In genomic region chr19:37564624-37565369, GRCh38 we compare ENCODE assay signal across 31 cellular contexts. TPM values are rescaled to one million over a fixed set of nuclear protein-coding genes. Genes with fewer than 3 reads are reported as not detected.
DNase-seq lines count a peak whose midpoint lies in the region; ATAC-seq, FAIRE-seq and TF ChIP-seq lines count a peak whose summit lies in the region.
"Had no signal": no experiment of that assay in that cellular context is flagged by ENCODE, and none has a peak within 500 bp of the region (broad histone marks: within the 10 kb centered on the region; RNA-seq: fewer than 3 reads in every experiment).

No MANE protein-coding gene starts in this region.

- H2BK12ac ChIP-seq in H1 (ENCODE audit: low read depth, low read length) = no peak overlapping the region

- POLR2A ChIA-PET in H1 (lab: Charles Lee; ENCODE audit: partially characterized antibody) = no interaction called here

- no peak overlapping the region for H2BK120ac ChIP-seq in H1 (replicated peaks; ENCODE audit: low read depth, low read length)

- H3K36me3 ChIP-seq in H1 (ENCODE audit: control insufficient read depth in 2 of 4, insufficient read depth in 4 of 4, low read length in 3 of 4) (peaks cover 0 to 27% (median 10%) of the 10 kb centered on the region in 4 experiments; a peak in 6 of 8 replicates), small intestine (ENCODE audit: control insufficient read depth in 2 of 2, insufficient read depth in 2 of 2, low read length in 2 of 2) (peaks cover 6 to 13% of the 10 kb centered on the region in 2 donors), uterus (peaks cover 0 to 6% of the 10 kb centered on the region in 2 donors), pancreas (peaks cover 0 to 22% (median 11%) of the 10 kb centered on the region in 3 donors)
- H3K36me3 ChIP-seq: HAP-1 had no signal

- DNase-seq in H54 (ENCODE audit: insufficient read length, low spot score) (no peak), OCI-M1 (lab: John Stamatoyannopoulos, UW) (peak; percentile 32), H1 (ENCODE audit: low read depth in 1 of 2, low spot score in 2 of 2) (no peak), myocyte (ENCODE audit: low read depth) (peak; percentile 1), small intestine (no peak), HuH-7 (ENCODE audit: low spot score) (no peak), uterus (no peak), pancreas (no peak)
- DNase-seq: activated CD4-positive, alpha-beta T cell treated with anti-CD3 and anti-CD28 coated beads for 4 hours; activated gamma-delta T cell; activated naive CD8-positive, alpha-beta T cell treated with anti-CD3 and anti-CD28 coated beads, Interleukin-2, amount 10 ng/mL, durations not matched to agents 7 days and 5 days; activated T-cell treated with anti-CD3 and anti-CD28 coated beads, Interleukin-2, amount 50 U/mL, for 1 hour; EL; erythroblast; head of caudate nucleus; NCI-H1436 treated with DMSO at 0.1 percent for 48 hours; NCI-H2171; NCI-H524; SHP77; sigmoid colon; stimulated activated CD4-positive, alpha-beta T cell treated with anti-CD3 and anti-CD28 coated beads, Interleukin-15, amount 100 ng/mL, for 24 hours; stimulated activated naive CD4-positive, alpha-beta T cell; testis had no signal

- no peak overlapping the region for H3K4me2 ChIP-seq in H1 (ENCODE audit: insufficient read depth in 1 of 2, low read depth in 2 of 2, low read length in 2 of 2)
- H3K4me2 ChIP-seq: neural progenitor cell had no signal

- peaks cover 74 to 82% of the 10 kb centered on the region in 2 experiments for H3K9me3 ChIP-seq in H1 (ENCODE audit: insufficient read depth in 2 of 2, low read depth in 1 of 2, low read length in 1 of 2)
- H3K9me3 ChIP-seq in small intestine (ENCODE audit: control insufficient read depth, low read depth) = peaks cover 4% of the 10 kb centered on the region
- peaks cover 16 to 35% of the 10 kb centered on the region in 2 donors for H3K9me3 ChIP-seq in uterus
- H3K9me3 ChIP-seq in pancreas = peaks cover 3 to 18% (median 10%) of the 10 kb centered on the region in 4 donors
- H3K9me3 ChIP-seq: testis had no signal

- no peak for ATAC-seq in pancreas
- ATAC-seq: Panc1 had no signal

- H2BK15ac ChIP-seq in H1 (ENCODE audit: low read length) = no peak overlapping the region

- no peak overlapping the region for H2BK20ac ChIP-seq in H1 (ENCODE audit: low read length)

- no peak overlapping the region for H4K91ac ChIP-seq in H1 (replicated peaks; ENCODE audit: insufficient read length, low read length)

- H3K4me1 ChIP-seq in H1 (replicated peaks in 1 of 4; ENCODE audit: control insufficient read depth in 3 of 4, insufficient read depth in 4 of 4, low read length in 3 of 4) (no peaks in the 10 kb centered on the region), small intestine (ENCODE audit: control insufficient read depth in 2 of 2, insufficient read depth in 1 of 2, low read depth in 1 of 2, low read length in 1 of 2) (no peaks in the 10 kb centered on the region), uterus (no peaks in the 10 kb centered on the region), pancreas (no peaks in the 10 kb centered on the region)
- H3K4me1 ChIP-seq: HAP-1, neural progenitor cell, sigmoid colon, testis had no signal

- TF ChIP-seq RAD21 in H1 (IDR thresholded peaks at IDR 0.05 in 1 of 2, conservative IDR thresholded peaks at IDR 0.05 in 1 of 2; ENCODE audit: low read depth in 2 of 2, low read length in 2 of 2) = no peak

- no peak overlapping the region for H3K9ac ChIP-seq in H1 (replicated peaks in 1 of 4; ENCODE audit: extremely low read depth in 1 of 4, low read depth in 3 of 4, low read length in 3 of 4)
- H3K9ac ChIP-seq: neural progenitor cell had no signal

- FAIRE-seq in H54 (lab: Jason Lieb, UNC) (peak; percentile 69), H1 (lab: Jason Lieb, UNC) (no peak), small intestine (lab: Jason Lieb, UNC) (no peak), pancreas (lab: Jason Lieb, UNC) (no peak)
- FAIRE-seq: D721Med, GM12892 had no signal

- no peak overlapping the region for H2AK5ac ChIP-seq in H1 (ENCODE audit: low read depth, low read length)

- no peaks in the 10 kb centered on the region for H4K20me1 ChIP-seq in H1 (replicated peaks in 1 of 2; ENCODE audit: control insufficient read depth in 1 of 2, insufficient read depth in 2 of 2, low read length in 2 of 2)

- H3K27ac ChIP-seq in H1 (ENCODE audit: low read depth, low read length) (no peak overlapping the region), small intestine (ENCODE audit: low read depth in 1 of 2, low read length in 1 of 2) (no peak overlapping the region), uterus (no peak overlapping the region), pancreas (no peak overlapping the region)
- H3K27ac ChIP-seq: neural progenitor cell, sigmoid colon, testis had no signal

- no peak overlapping the region for H3K4ac ChIP-seq in H1 (replicated peaks; ENCODE audit: insufficient read length, low read depth, low read length)

- no peak overlapping the region; the same call in 1 of the 2 replicates for H4K8ac ChIP-seq in H1 (ENCODE audit: extremely low read depth, insufficient read depth, low read length)

- H3K4me3 ChIP-seq in H1 (ENCODE audit: extremely low read depth in 1 of 4, insufficient read depth in 2 of 4, low read depth in 3 of 4, low read length in 4 of 4) = peak overlapping the region in 1 of 4 experiments; percentile 12; a peak in 2 of 8 replicates
- H3K4me3 ChIP-seq in small intestine (ENCODE audit: low read depth in 1 of 2, low read length in 2 of 2) = no peak overlapping the region
- H3K4me3 ChIP-seq in uterus = no peak overlapping the region
- no peak overlapping the region for H3K4me3 ChIP-seq in pancreas
- H3K4me3 ChIP-seq: HAP-1, lung, neural progenitor cell, sigmoid colon, testis had no signal

- no peaks in the 10 kb centered on the region for H3K79me1 ChIP-seq in H1 (ENCODE audit: low read depth, low read length)

- H3K18ac ChIP-seq in H1 (ENCODE audit: extremely low read depth, low read length) = no peak overlapping the region

- TF ChIP-seq EP300 in H1 (IDR thresholded peaks at IDR 0.05; ENCODE audit: borderline replicate concordance in 1 of 2, low read depth in 2 of 2, low read length in 2 of 2) = no peak

- H3K56ac ChIP-seq in H1 (replicated peaks; ENCODE audit: insufficient read length, low read depth, low read length) = no peak overlapping the region

- H3K79me2 ChIP-seq in H1 (ENCODE audit: control insufficient read depth in 1 of 2, insufficient read depth in 2 of 2, low read length in 2 of 2) = no peaks in the 10 kb centered on the region

- H2BK5ac ChIP-seq in H1 (ENCODE audit: low read depth, low read length) = no peak overlapping the region

- no peak overlapping the region for H3K23ac ChIP-seq in H1 (ENCODE audit: insufficient read length)

- no peak for TF ChIP-seq CTCF in H1 (IDR thresholded peaks at IDR 0.05; ENCODE audit: control extremely low read depth in 1 of 3, insufficient read depth in 1 of 3, low read depth in 1 of 3, low read length in 3 of 3)
- no peak for TF ChIP-seq CTCF in uterus (IDR thresholded peaks at IDR 0.05)
- no peak for TF ChIP-seq CTCF in pancreas (IDR thresholded peaks at IDR 0.05)

- H3K27me3 ChIP-seq in H1 (replicated peaks in 1 of 4; ENCODE audit: control insufficient read depth in 3 of 4, extremely low read depth in 1 of 4, insufficient read depth in 3 of 4, low read length in 3 of 4) (no peaks in the 10 kb centered on the region), small intestine (ENCODE audit: control insufficient read depth in 2 of 2, insufficient read depth in 2 of 2, low read length in 2 of 2) (no peaks in the 10 kb centered on the region), uterus (no peaks in the 10 kb centered on the region), pancreas (no peaks in the 10 kb centered on the region)
- H3K27me3 ChIP-seq: neural progenitor cell, sigmoid colon, testis had no signal

- WGBS in H1 (ENCODE audit: extremely low coverage in 1 of 2, insufficient coverage in 1 of 2, insufficient read length in 1 of 2, insufficient replicate concordance in 2 of 2, low coverage in 1 of 2, low lambda C conversion rate in 2 of 2, missing lambda C conversion rate in 1 of 2), 2 experiments = 84% methylated on average over 7 of the region's 7 CpGs; no CpG with 5 or more reads in 1 of the 2 experiments
- WGBS in small intestine, 3 donors = 92 to 95% (median 94%) methylated on average over 7 of the region's 7 CpGs
- 90 to 95% methylated on average over 7 of the region's 7 CpGs for WGBS in pancreas, 2 donors

- intact Hi-C loops in uterus (cut with DNase I; ENCODE audit: low total_unique reads) (no loop called here), pancreas (cut with DNase I) (no loop called here)

- H2AFZ ChIP-seq in H1 (ENCODE audit: low read length) = no peak overlapping the region
- H2AFZ ChIP-seq: neural progenitor cell had no signal

- no peak overlapping the region for H4K5ac ChIP-seq in H1 (ENCODE audit: insufficient read length, low read depth, low read length)

- no peak for TF ChIP-seq POLR2A in H54 (IDR thresholded peaks at IDR 0.05; ENCODE audit: low read depth, low read length)
- TF ChIP-seq POLR2A in H1 (IDR thresholded peaks at IDR 0.05; ENCODE audit: control extremely low read depth in 1 of 2, low read depth in 2 of 2, low read length in 2 of 2) = no peak
- no peak for TF ChIP-seq POLR2A in uterus (IDR thresholded peaks at IDR 0.05)

- no peaks in the 10 kb centered on the region for H3K23me2 ChIP-seq in H1 (ENCODE audit: low read depth, low read length)

- no peak overlapping the region for H3K14ac ChIP-seq in H1 (ENCODE audit: insufficient read length)

- CTCF ChIA-PET in H1 (lab: Charles Lee; ENCODE audit: partially characterized antibody) = no interaction called here

RNA-seq across cellular contexts. Expression of gene ZNF571, which starts 29.8 kb away (rescaled TPM):
- total RNA-seq in H1 (2021; fragmentation: NEBNext Ultra II Directional; extraction: Animal tissue kit (Norgen Biotek cat#: 25700)) = 3.9 and 6.4 TPM in 2 replicates
- polyA plus RNA-seq in H1 (2011; rRNA removed) = 1.0 and 1.8 TPM in 2 replicates
- 1.4 TPM for polyA plus RNA-seq in H1 (2011; cell fraction: cytosol; rRNA removed)
- polyA plus RNA-seq in H1 (2011; cell fraction: nucleus; rRNA removed) = 1.5 TPM
- polyA plus RNA-seq in H1 (2012, experiment 1 of 2) = 1.9 to 3.5 TPM (median 2.7 TPM) in 4 replicates
- polyA plus RNA-seq in H1 (2012, experiment 2 of 2) = 0.28 TPM
- polyA plus RNA-seq in H1 (2013, experiment 1 of 2) = 2.4 TPM
- 2.3 TPM for polyA plus RNA-seq in H1 (2013, experiment 2 of 2)
- 4.0 and 4.6 TPM in 2 replicates for polyA minus RNA-seq in H1 (2011; rRNA and poly(A)+ RNA removed)
- polyA minus RNA-seq in H1 (2011; cell fraction: cytosol; rRNA and poly(A)+ RNA removed) = 2.3 TPM
- polyA minus RNA-seq in H1 (2011; cell fraction: nucleus; rRNA and poly(A)+ RNA removed) = 7.5 TPM
- total RNA-seq in myocyte = 4.4 and 4.8 TPM in 2 replicates
- polyA plus RNA-seq in myocyte (2012) = 1.7 TPM
- 1 to 10 TPM in 2 of 3 donors, under 1 TPM in 1; 0.89 to 1.6 (median 1.4) TPM for polyA plus RNA-seq in small intestine
- total RNA-seq in uterus = 10 to 100 TPM in 2 of 4 donors, 1 to 10 TPM in 2; 7.2 to 16.4 (median 11.4) TPM
- 1 to 10 TPM; 1.1 to 4.3 (median 2.1) TPM for total RNA-seq in pancreas
- polyA plus RNA-seq in pancreas = 1 to 10 TPM; 1.8 to 2.8 TPM

RNA-seq across cellular contexts. Expression of gene ZNF540, which starts 29.9 kb away (rescaled TPM):
- total RNA-seq in H1 (2021; fragmentation: NEBNext Ultra II Directional; extraction: Animal tissue kit (Norgen Biotek cat#: 25700)) = 0.17 and 0.21 TPM in 2 replicates
- polyA plus RNA-seq in H1 (2011; rRNA removed) (0.15 TPM in 1 of 2 replicates, not detected in the other), small intestine (1 to 10 TPM; 1.1 to 1.8 (median 1.6) TPM), pancreas (1 to 10 TPM; 3.1 to 5.5 TPM)
- polyA plus RNA-seq in H1 (2011; cell fraction: cytosol; rRNA removed) = 0.19 TPM
- polyA plus RNA-seq in H1 (2011; cell fraction: nucleus; rRNA removed) = 0.04 TPM
- 0.11 to 0.29 TPM in 2 of 4 replicates, not detected in the others for polyA plus RNA-seq in H1 (2012, experiment 1 of 2)
- polyA plus RNA-seq in H1 (2012, experiment 2 of 2) = not detected
- 0.20 TPM for polyA plus RNA-seq in H1 (2013, experiment 1 of 2)
- polyA plus RNA-seq in H1 (2013, experiment 2 of 2) = 0.13 TPM
- polyA minus RNA-seq in H1 (2011; rRNA and poly(A)+ RNA removed) = 0.54 TPM in 1 of 2 replicates, not detected in the other
- polyA minus RNA-seq in H1 (2011; cell fraction: cytosol; rRNA and poly(A)+ RNA removed) = not detected
- polyA minus RNA-seq in H1 (2011; cell fraction: nucleus; rRNA and poly(A)+ RNA removed) = 0.20 TPM
- total RNA-seq in myocyte (0.68 and 1.3 TPM in 2 replicates), uterus (10 to 100 TPM in 1 of 4 donors, 1 to 10 TPM in 2, under 1 TPM in 1; 0.51 to 13.0 (median 3.5) TPM), pancreas (1 to 10 TPM in 5 of 6 donors, under 1 TPM in 1; 0.85 to 3.1 (median 2.2) TPM)
- 2.0 TPM for polyA plus RNA-seq in myocyte (2012)
- polyA plus RNA-seq: CD14-positive monocyte had no signal

RNA-seq across cellular contexts. Expression of gene ZNF793, which starts 58.1 kb away (rescaled TPM):
- total RNA-seq in H1 (2021; fragmentation: NEBNext Ultra II Directional; extraction: Animal tissue kit (Norgen Biotek cat#: 25700)) = 11.6 and 13.3 TPM in 2 replicates
- polyA plus RNA-seq in H1 (2011; rRNA removed) (5.0 and 5.9 TPM in 2 replicates), small intestine (1 to 10 TPM in 1 of 3 donors, under 1 TPM in 2; 0.22 to 1.9 (median 0.27) TPM), pancreas (1 to 10 TPM; 2.7 to 3.6 TPM)
- 6.8 TPM for polyA plus RNA-seq in H1 (2011; cell fraction: cytosol; rRNA removed)
- 14.0 TPM for polyA plus RNA-seq in H1 (2011; cell fraction: nucleus; rRNA removed)
- 7.1 to 9.9 TPM (median 9.4 TPM) in 4 replicates for polyA plus RNA-seq in H1 (2012, experiment 1 of 2)
- polyA plus RNA-seq in H1 (2012, experiment 2 of 2) = 1.4 TPM
- polyA plus RNA-seq in H1 (2013, experiment 1 of 2) = 8.1 TPM
- 7.3 TPM for polyA plus RNA-seq in H1 (2013, experiment 2 of 2)
- polyA minus RNA-seq in H1 (2011; rRNA and poly(A)+ RNA removed) = 15.4 and 18.7 TPM in 2 replicates
- polyA minus RNA-seq in H1 (2011; cell fraction: cytosol; rRNA and poly(A)+ RNA removed) = 3.4 TPM
- 24.2 TPM for polyA minus RNA-seq in H1 (2011; cell fraction: nucleus; rRNA and poly(A)+ RNA removed)
- total RNA-seq in myocyte (0.43 and 0.94 TPM in 2 replicates), uterus (10 to 100 TPM in 2 of 4 donors, 1 to 10 TPM in 2; 2.4 to 21.3 (median 8.6) TPM), pancreas (1 to 10 TPM; 1.3 to 2.8 (median 1.8) TPM)
- 0.53 TPM for polyA plus RNA-seq in myocyte (2012)
- total RNA-seq: HT-29 had no signal
- polyA plus RNA-seq: CD14-positive monocyte had no signal

Comparison
In these comparisons a context has a peak if more than half of its experiments do, and no peak if none do; other contexts are left out.
1. DNase-seq: peak in OCI-M1 (single experiment) and myocyte (single experiment); none in H54 (single experiment), H1 (0 of 2), small intestine (single experiment), HuH-7 (single experiment), uterus (0 of 2) and pancreas (0 of 6).